In the genomic region with DNA sequence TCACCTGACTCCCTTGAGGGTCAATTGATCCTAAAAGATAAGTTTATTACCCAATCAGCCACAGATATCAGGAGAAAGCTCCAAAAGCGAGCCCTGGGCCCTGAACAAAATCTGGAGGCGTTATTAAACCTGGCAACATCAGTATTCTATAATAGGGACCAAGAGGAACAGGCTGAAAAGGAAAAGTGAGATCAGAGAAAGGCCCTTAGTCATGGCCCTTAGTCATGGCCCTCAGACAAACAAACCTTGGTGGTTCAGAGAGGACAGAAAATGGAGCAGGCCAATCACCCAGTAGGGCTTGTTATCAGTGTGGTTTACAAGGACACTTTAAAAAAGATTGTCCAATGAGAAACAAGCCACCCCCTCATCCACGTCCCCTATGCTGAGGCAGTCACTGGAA, we compare ENCODE assay signal across 6 cellular contexts.
DNase-seq lines count a peak whose midpoint lies in the region; ATAC-seq and TF ChIP-seq lines count a peak whose summit lies in the region.
"Not testable (repeated sequence)": the region's sequence is repeated elsewhere in the genome, so short reads cannot be mapped to it uniquely, and the experiment has no call there.

No MANE protein-coding gene starts in this region.

- intact Hi-C loops in IMR-90 (cut with micrococcal nuclease) = not testable (repeated sequence)

- H3K4ac ChIP-seq in IMR-90 (ENCODE audit: low read depth, low read length) = not testable (repeated sequence)

- H2BK20ac ChIP-seq in IMR-90 (ENCODE audit: low read depth, low read length) = not testable (repeated sequence)

- no CpG with 5 or more reads among the region's 3 CpGs for WGBS in IMR-90 (ENCODE audit: extremely low coverage in 2 of 2, insufficient read length in 1 of 2), 2 experiments

- not testable (repeated sequence) for H4K91ac ChIP-seq in IMR-90 (ENCODE audit: insufficient read depth, low read depth, low read length)

- not testable (repeated sequence) for H2AK9ac ChIP-seq in IMR-90 (replicated peaks; ENCODE audit: low read depth, low read length, poor library complexity)

- not testable (repeated sequence) for TF ChIP-seq RAD21 in IMR-90 (IDR thresholded peaks at IDR 0.05; ENCODE audit: low read length)

- H3K27me3 ChIP-seq in IMR-90 (ENCODE audit: control insufficient read depth, insufficient read depth, low read length) = not testable (repeated sequence)

- H3K18ac ChIP-seq in IMR-90 (ENCODE audit: low read depth, low read length) = not testable (repeated sequence)

- H3K27ac ChIP-seq in IMR-90 (ENCODE audit: insufficient read depth, low read length) = not testable (repeated sequence)

- not testable (repeated sequence) for H4K5ac ChIP-seq in IMR-90 (ENCODE audit: low read depth, low read length)

- not testable (repeated sequence) for H3K9me3 ChIP-seq in IMR-90 (ENCODE audit: control insufficient read depth, insufficient read depth, low read length)

- in situ Hi-C loops in IMR-90 (cut with MboI; ENCODE audit: low sequenced_read_pairs) = not testable (repeated sequence)

- not testable (repeated sequence) for H2AK5ac ChIP-seq in IMR-90 (ENCODE audit: low read depth, low read length)

- not testable (repeated sequence) for TF ChIP-seq POLR2A in IMR-90 (IDR thresholded peaks at IDR 0.05; ENCODE audit: low read depth, low read length)

- not testable (repeated sequence) for H3K4me1 ChIP-seq in IMR-90 (ENCODE audit: control insufficient read depth, insufficient read depth, low read length)

- H3K56ac ChIP-seq in IMR-90 (ENCODE audit: extremely low read depth, insufficient read depth, low read length) = not testable (repeated sequence)

- not testable (repeated sequence) for H3K79me1 ChIP-seq in IMR-90 (ENCODE audit: low read depth in 1 of 2, low read length in 2 of 2)

- H2BK120ac ChIP-seq in IMR-90 (ENCODE audit: low read depth, low read length) = not testable (repeated sequence)

- POLR2A ChIA-PET in IMR-90 (lab: Charles Lee; ENCODE audit: unreplicated experiment) = not testable (repeated sequence)

- H2AFZ ChIP-seq in IMR-90 (replicated peaks; ENCODE audit: low read length, poor library complexity) = not testable (repeated sequence)

- not testable (repeated sequence) for ATAC-seq in IMR-90 (ENCODE audit: low read depth)

- TF ChIP-seq CTCF in IMR-90 (conservative IDR thresholded peaks at IDR 0.05; ENCODE audit: low read depth, low read length); epithelial cell of esophagus (IDR thresholded peaks at IDR 0.05; ENCODE audit: insufficient read depth, low read depth, low read length, missing control alignments): not testable (repeated sequence)

- CTCF ChIA-PET in IMR-90 (lab: Yijun Ruan, JAX) = not testable (repeated sequence)

- not testable (repeated sequence) for H3K23ac ChIP-seq in IMR-90 (ENCODE audit: low read depth, low read length)

- not testable (repeated sequence) for H2BK5ac ChIP-seq in IMR-90 (ENCODE audit: low read depth, low read length, poor library complexity, severe bottlenecking)

- H3K36me3 ChIP-seq in IMR-90 (ENCODE audit: control insufficient read depth, insufficient read depth, low read length) = not testable (repeated sequence)

- dilution Hi-C loops in IMR-90 (cut with HindIII; ENCODE audit: low sequenced_read_pairs, unreplicated experiment) = not testable (repeated sequence)

- H3K9me1 ChIP-seq in IMR-90 (ENCODE audit: insufficient read depth, low read length) = not testable (repeated sequence)

- H3K9ac ChIP-seq in IMR-90 (ENCODE audit: low read depth, low read length) = not testable (repeated sequence)

- H3K14ac ChIP-seq in IMR-90 (replicated peaks; ENCODE audit: low read depth, low read length) = not testable (repeated sequence)

- DNase-seq in ELR (ENCODE audit: low read depth) (peak; percentile 57), IMR-90 (peak; percentile 58), OCI-M1 (lab: John Stamatoyannopoulos, UW) (peak; percentile 15), amniotic epithelial cell (ENCODE audit: low read depth) (peak; percentile 14), epithelial cell of esophagus (ENCODE audit: low read depth) (peak; percentile 45), fibroblast of peridontal ligament (ENCODE audit: extremely low read depth) (peak; percentile 6)

- not testable (repeated sequence) for H4K20me1 ChIP-seq in IMR-90 (ENCODE audit: insufficient read depth, low read length)

- not testable (repeated sequence) for H4K8ac ChIP-seq in IMR-90 (ENCODE audit: low read depth in 2 of 2, low read length in 2 of 2)

- not testable (repeated sequence) for H3K4me3 ChIP-seq in IMR-90 (ENCODE audit: insufficient read depth, low read depth, low read length); epithelial cell of esophagus (ENCODE audit: low read length)

- BruUV-seq in IMR-90 (replicated peaks; lab: Mats Ljungman, UMichigan) = not testable (repeated sequence)

- H2BK15ac ChIP-seq in IMR-90 (ENCODE audit: low read depth, low read length) = not testable (repeated sequence)

- not testable (repeated sequence) for H3K4me2 ChIP-seq in IMR-90 (ENCODE audit: low read depth, low read length)

Comparison
In these comparisons a context has a peak if more than half of its experiments do, and no peak if none do; other contexts are left out.
1. DNase-seq: peak in every context shown above with its lines; median percentile 58 in IMR-90; 57 in ELR; 45 in epithelial cell of esophagus; 15 in OCI-M1; 14 in amniotic epithelial cell; 6 in fibroblast of peridontal ligament.